1 cellular context compared by ENCODE assay signal in the genomic region with DNA sequence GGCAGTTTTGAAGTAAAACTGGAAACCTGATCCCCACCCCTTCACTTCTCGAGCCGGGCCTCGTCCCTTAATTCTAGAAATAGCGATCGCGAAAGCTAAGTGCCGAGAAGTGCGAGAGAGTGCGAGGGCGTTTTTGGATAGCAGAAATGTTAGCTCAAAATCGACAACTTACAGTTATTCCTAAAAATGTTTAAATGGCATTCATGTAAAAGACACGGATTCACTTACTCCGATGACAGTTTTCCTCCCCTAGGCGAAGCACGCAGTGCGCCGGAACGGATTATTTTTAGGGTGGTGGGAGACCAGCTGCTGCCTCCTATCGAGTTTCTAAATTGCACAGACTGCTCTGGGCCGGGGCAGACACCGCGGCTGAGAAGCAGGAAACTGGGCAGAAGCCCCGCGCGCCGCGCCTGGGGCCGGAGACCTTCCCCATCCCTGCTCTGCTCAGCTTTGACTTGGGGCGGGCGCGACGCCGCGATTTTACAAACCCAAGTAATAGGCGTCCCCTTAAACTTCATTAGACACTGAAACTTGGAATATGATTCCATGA.
TF ChIP-seq lines count a peak whose summit lies in the region.

Gene ABCC9, minus strand, starts transcription at position 455 of the 550 bp plus-strand sequence. CDS start 4,752 bp downstream, outside the sequence.

TF ChIP-seq in HepG2, 621 proteins besides CTCF, POLR2A, EP300 and RAD21:
- TF ChIP-seq ZNF142 (CRISPR knock-in tag; IDR thresholded peaks at IDR 0.05) (no peak), ZNF660 (CRISPR knock-in tag; IDR thresholded peaks at IDR 0.05; ENCODE audit: borderline replicate concordance, low read depth) (no peak), SIN3B (IDR thresholded peaks at IDR 0.05; ENCODE audit: low read length) (no peak), CHCHD3 (CRISPR knock-in tag; IDR thresholded peaks at IDR 0.05) (no peak), MXI1 (IDR thresholded peaks at IDR 0.05; ENCODE audit: borderline replicate concordance, low read depth, low read length) (no peak), KDM4B (CRISPR knock-in tag; IDR thresholded peaks at IDR 0.05) (no peak), ZBTB7A (CRISPR knock-in tag; IDR thresholded peaks at IDR 0.05) (no peak), IRF2 (CRISPR knock-in tag; IDR thresholded peaks at IDR 0.05) (no peak), FOXK1 (CRISPR knock-in tag; IDR thresholded peaks at IDR 0.05; ENCODE audit: borderline replicate concordance, low read depth) (no peak), SIN3A (IDR thresholded peaks at IDR 0.05; ENCODE audit: borderline replicate concordance, low read depth, low read length) (no peak), NFRKB (IDR thresholded peaks at IDR 0.05) (no peak), SOX6 (IDR thresholded peaks at IDR 0.05) (no peak), SOX6 (CRISPR knock-in tag; IDR thresholded peaks at IDR 0.05) (no peak), ZSCAN30 (CRISPR knock-in tag; IDR thresholded peaks at IDR 0.05) (no peak), ADNP (CRISPR knock-in tag; IDR thresholded peaks at IDR 0.05) (no peak), ZNF3 (CRISPR knock-in tag; IDR thresholded peaks at IDR 0.05) (no peak)
- TF ChIP-seq, protein P1, sequence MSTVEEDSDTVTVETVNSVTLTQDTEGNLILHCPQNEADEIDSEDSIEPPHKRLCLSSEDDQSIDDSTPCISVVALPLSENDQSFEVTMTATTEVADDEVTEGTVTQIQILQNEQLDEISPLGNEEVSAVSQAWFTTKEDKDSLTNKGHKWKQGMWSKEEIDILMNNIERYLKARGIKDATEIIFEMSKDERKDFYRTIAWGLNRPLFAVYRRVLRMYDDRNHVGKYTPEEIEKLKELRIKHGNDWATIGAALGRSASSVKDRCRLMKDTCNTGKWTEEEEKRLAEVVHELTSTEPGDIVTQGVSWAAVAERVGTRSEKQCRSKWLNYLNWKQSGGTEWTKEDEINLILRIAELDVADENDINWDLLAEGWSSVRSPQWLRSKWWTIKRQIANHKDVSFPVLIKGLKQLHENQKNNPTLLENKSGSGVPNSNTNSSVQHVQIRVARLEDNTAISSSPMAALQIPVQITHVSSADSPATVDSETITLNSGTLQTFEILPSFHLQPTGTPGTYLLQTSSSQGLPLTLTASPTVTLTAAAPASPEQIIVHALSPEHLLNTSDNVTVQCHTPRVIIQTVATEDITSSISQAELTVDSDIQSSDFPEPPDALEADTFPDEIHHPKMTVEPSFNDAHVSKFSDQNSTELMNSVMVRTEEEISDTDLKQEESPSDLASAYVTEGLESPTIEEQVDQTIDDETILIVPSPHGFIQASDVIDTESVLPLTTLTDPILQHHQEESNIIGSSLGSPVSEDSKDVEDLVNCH (CRISPR knock-in tag; IDR thresholded peaks at IDR 0.05): no peak
- TF ChIP-seq, protein P2, sequence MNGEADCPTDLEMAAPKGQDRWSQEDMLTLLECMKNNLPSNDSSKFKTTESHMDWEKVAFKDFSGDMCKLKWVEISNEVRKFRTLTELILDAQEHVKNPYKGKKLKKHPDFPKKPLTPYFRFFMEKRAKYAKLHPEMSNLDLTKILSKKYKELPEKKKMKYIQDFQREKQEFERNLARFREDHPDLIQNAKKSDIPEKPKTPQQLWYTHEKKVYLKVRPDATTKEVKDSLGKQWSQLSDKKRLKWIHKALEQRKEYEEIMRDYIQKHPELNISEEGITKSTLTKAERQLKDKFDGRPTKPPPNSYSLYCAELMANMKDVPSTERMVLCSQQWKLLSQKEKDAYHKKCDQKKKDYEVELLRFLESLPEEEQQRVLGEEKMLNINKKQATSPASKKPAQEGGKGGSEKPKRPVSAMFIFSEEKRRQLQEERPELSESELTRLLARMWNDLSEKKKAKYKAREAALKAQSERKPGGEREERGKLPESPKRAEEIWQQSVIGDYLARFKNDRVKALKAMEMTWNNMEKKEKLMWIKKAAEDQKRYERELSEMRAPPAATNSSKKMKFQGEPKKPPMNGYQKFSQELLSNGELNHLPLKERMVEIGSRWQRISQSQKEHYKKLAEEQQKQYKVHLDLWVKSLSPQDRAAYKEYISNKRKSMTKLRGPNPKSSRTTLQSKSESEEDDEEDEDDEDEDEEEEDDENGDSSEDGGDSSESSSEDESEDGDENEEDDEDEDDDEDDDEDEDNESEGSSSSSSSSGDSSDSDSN (CRISPR knock-in tag; IDR thresholded peaks at IDR 0.05): no peak
TF ChIP-seq in HepG2: peak in this region for 0.
